In genomic region chr1:169106921-169107672, GRCh38 we compare ENCODE assay signal across 8 cellular contexts. TPM values are rescaled to one million over a fixed set of nuclear protein-coding genes. Genes with fewer than 3 reads are reported as not detected.
DNase-seq lines count a peak whose midpoint lies in the region; ATAC-seq and TF ChIP-seq lines count a peak whose summit lies in the region.

No MANE protein-coding gene starts in this region.

- POLR2A ChIA-PET in A673 (lab: Charles Lee; ENCODE audit: low non-redundant PET): interaction anchor here (0.6 kb wide), 1 partner anchor 764 kb away, joined by 3 read pairs; no protein-coding TSS in a partner anchor

- TF ChIP-seq CTCF in A673 (conservative IDR thresholded peaks at IDR 0.05; ENCODE audit: low read depth, low read length) (no peak), GM13977 (IDR thresholded peaks at IDR 0.05; ENCODE audit: extremely low read depth, insufficient read depth, missing control alignments) (no peak), brain microvascular endothelial cell (IDR thresholded peaks at IDR 0.05; ENCODE audit: low read depth, low read length, missing control alignments) (no peak)

- no peaks in the 10 kb centered on the region for H3K9me3 ChIP-seq in A673 (ENCODE audit: low read depth, low read length, poor library complexity, severe bottlenecking)

- DNase-seq in A673 (ENCODE audit: low spot score): peak; percentile 58
- peak; percentile 25 for DNase-seq in GM13977 (ENCODE audit: low spot score)
- DNase-seq in NCI-H446 (lab: John Stamatoyannopoulos, UW): peak; percentile 25 to 64
- no peak for DNase-seq in brain microvascular endothelial cell
- DNase-seq in left lobe of liver (ENCODE audit: low spot score): peak; percentile 51
- DNase-seq in NCI-H345 treated with DMSO at 0.1 percent for 48 hours (lab: John Stamatoyannopoulos, UW; ENCODE audit: unreplicated experiment): no peak
- no peak for DNase-seq in GF-D8 (lab: John Stamatoyannopoulos, UW)

- CTCF ChIA-PET in A673 (lab: Charles Lee): no interaction called here

- peaks cover 14% of the 10 kb centered on the region for H3K4me1 ChIP-seq in A673 (ENCODE audit: insufficient read depth, low read length, poor library complexity, severe bottlenecking)

- H3K27me3 ChIP-seq in A673 (replicated peaks; ENCODE audit: insufficient read depth, low read depth, low read length, poor library complexity) (no peaks in the 10 kb centered on the region), brain microvascular endothelial cell (replicated peaks) (no peaks in the 10 kb centered on the region)

- intact Hi-C loops in A673 (cut with micrococcal nuclease; ENCODE audit: unreplicated experiment): loop anchor here (10.0 kb wide), 3 partner anchors 238 to 502 kb away; no protein-coding TSS in a partner anchor

- H3K4me3 ChIP-seq in A673 (ENCODE audit: low read depth, low read length, poor library complexity, severe bottlenecking): peak overlapping the region; percentile 70
- peak overlapping the region; percentile 72 for H3K4me3 ChIP-seq in brain microvascular endothelial cell (ENCODE audit: low read depth, low read length)

- H3K27ac ChIP-seq in A673 (ENCODE audit: low read depth, low read length, poor library complexity, severe bottlenecking) (peak overlapping the region; percentile 21), brain microvascular endothelial cell (peak overlapping the region; percentile 73), temporal lobe (ENCODE audit: low read depth, low read length) (peak overlapping the region; percentile 98)

- in situ Hi-C loops in GM13977 (cut with MboI; ENCODE audit: low pct_unique_long_range_greater_than_20kb, low sequenced_read_pairs, unreplicated experiment): loop anchor here (25.0 kb wide), 1 partner anchor 470 kb away; no protein-coding TSS in a partner anchor
- in situ Hi-C loops in brain microvascular endothelial cell (cut with HindIII; ENCODE audit: low pct_ligation_motif_present, low sequenced_read_pairs): no loop called here

- H3K36me3 ChIP-seq in A673 (ENCODE audit: insufficient read depth, low read length, poor library complexity, severe bottlenecking): no peaks in the 10 kb centered on the region
- no peaks in the 10 kb centered on the region for H3K36me3 ChIP-seq in brain microvascular endothelial cell (replicated peaks)

- no peak for ATAC-seq in left lobe of liver

- no TSS peak for BruUV-seq in A673 (replicated peaks; lab: Mats Ljungman, UMichigan)

RNA-seq across cellular contexts. Expression of gene ATP1B1, which starts 0.6 kb away (rescaled TPM):
- 20.2 and 23.7 TPM in 2 replicates for total RNA-seq in A673 (2021)
- 70.3 TPM for total RNA-seq in left lobe of liver
- total RNA-seq in temporal lobe: 149 TPM

Comparison
In these comparisons a context has a peak if more than half of its experiments do, and no peak if none do; other contexts are left out.
1. DNase-seq: peak in A673 (single experiment), GM13977 (single experiment), NCI-H446 (2 of 2) and left lobe of liver (single experiment); none in brain microvascular endothelial cell (single experiment), NCI-H345 treated with DMSO at 0.1 percent for 48 hours (single experiment) and GF-D8 (single experiment).
2. H3K27ac ChIP-seq: peak in every context shown above with its lines; median percentile 98 in temporal lobe; 73 in brain microvascular endothelial cell; 21 in A673.